1 cellular context compared by ENCODE assay signal in genomic region chr2:172447811-172448493, GRCh38.
TF ChIP-seq lines count a peak whose summit lies in the region.

No MANE protein-coding gene starts in this region.

TF ChIP-seq in HepG2, 621 proteins besides CTCF, POLR2A, EP300 and RAD21:
- peak; percentile 73 for TF ChIP-seq CREB1 (IDR thresholded peaks at IDR 0.05)
- TF ChIP-seq CREB1 (CRISPR knock-in tag; IDR thresholded peaks at IDR 0.05): no peak
- TF ChIP-seq GZF1 (CRISPR knock-in tag; IDR thresholded peaks at IDR 0.05): no peak
- TF ChIP-seq ATF7 (IDR thresholded peaks at IDR 0.05): peak; percentile 57
- no peak for TF ChIP-seq ATF7 (CRISPR knock-in tag; IDR thresholded peaks at IDR 0.05)
- TF ChIP-seq ELK4 (CRISPR knock-in tag; IDR thresholded peaks at IDR 0.05; ENCODE audit: borderline replicate concordance): no peak
- no peak for TF ChIP-seq GTF2F1 (IDR thresholded peaks at IDR 0.05; ENCODE audit: low read length)
- TF ChIP-seq, protein P1, sequence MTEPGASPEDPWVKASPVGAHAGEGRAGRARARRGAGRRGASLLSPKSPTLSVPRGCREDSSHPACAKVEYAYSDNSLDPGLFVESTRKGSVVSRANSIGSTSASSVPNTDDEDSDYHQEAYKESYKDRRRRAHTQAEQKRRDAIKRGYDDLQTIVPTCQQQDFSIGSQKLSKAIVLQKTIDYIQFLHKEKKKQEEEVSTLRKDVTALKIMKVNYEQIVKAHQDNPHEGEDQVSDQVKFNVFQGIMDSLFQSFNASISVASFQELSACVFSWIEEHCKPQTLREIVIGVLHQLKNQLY (CRISPR knock-in tag; IDR thresholded peaks at IDR 0.05): no peak
